In the genomic region with DNA sequence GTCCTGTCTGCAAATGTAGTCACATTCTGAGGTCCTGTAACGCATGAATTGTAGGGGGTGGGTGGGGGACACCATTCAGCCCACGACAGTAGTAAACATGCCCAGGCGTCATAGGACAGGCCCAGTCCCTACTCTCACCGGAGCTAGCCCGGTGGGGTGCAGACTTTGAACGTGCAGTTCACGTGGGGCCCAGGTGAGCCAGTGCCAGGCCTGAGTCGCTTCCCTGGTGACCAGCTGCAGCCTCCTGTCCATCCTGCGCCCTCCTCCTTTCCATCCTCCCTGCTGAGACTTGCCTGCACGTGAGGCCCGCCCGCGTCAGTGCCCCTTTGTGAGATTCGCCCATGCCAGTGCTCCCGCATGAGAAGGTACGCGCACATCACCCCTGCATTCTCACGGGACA, we compare ENCODE assay signal across 16 cellular contexts.
A peak's percentile ranks its signal among the peaks of the same experiment; 100 is the strongest.
DNase-seq lines count a peak whose midpoint lies in the region; ATAC-seq, FAIRE-seq and TF ChIP-seq lines count a peak whose summit lies in the region.
"Had no signal": no experiment of that assay in that cellular context is flagged by ENCODE, and none has a peak within 500 bp of the region (broad histone marks: within the 10 kb centered on the region; RNA-seq: fewer than 3 reads in every experiment).

No MANE protein-coding gene starts in this region.

- peak overlapping the region; percentile 97 for H3K27ac Mint-ChIP-seq in Calu3 (ENCODE audit: unreplicated experiment)
- H3K27ac Mint-ChIP-seq in activated T-helper 1 cell treated with anti-CD3 and anti-CD28 coated beads, Interleukin-12 subunit alpha, Interleukin-12 subunit beta, Interleukin-2, Interleukin-4 antibody, amounts not matched to agents 30 ng/mL and 10 ng/mL and 1 ng/mL, durations not matched to agents 14 hours and 24 hours and 36 hours, result no peak overlapping the region
- H3K27ac Mint-ChIP-seq: CD14-positive monocyte; CD8-positive, alpha-beta T cell had no signal

- CTCF ChIA-PET in A549 (lab: Yijun Ruan, JAX) (interaction anchor here (1.1 to 2.7 kb wide), 2 partner anchors 52 to 283 kb away, joined by 3 to 12 read pairs; no protein-coding TSS in a partner anchor), Calu3 (lab: Charles Lee) (interaction anchor here (0.9 to 1.4 kb wide), 3 partner anchors 51 to 116 kb away, joined by 3 read pairs; no protein-coding TSS in a partner anchor), GM12878 (lab: Yijun Ruan, JAX) (no interaction called here)

- H3K27ac ChIP-seq in A549 (peak overlapping the region; percentile 93 to 95), GM12878 (ENCODE audit: control insufficient read depth, insufficient read depth) (no peak overlapping the region), gastroesophageal sphincter (no peak overlapping the region)
- H3K27ac ChIP-seq: HL-60 had no signal

- no peaks in the 10 kb centered on the region for H3K9me3 Mint-ChIP-seq in Calu3 (ENCODE audit: low read depth, unreplicated experiment)
- H3K9me3 Mint-ChIP-seq in activated T-helper 1 cell treated with anti-CD3 and anti-CD28 coated beads, Interleukin-12 subunit alpha, Interleukin-12 subunit beta, Interleukin-2, Interleukin-4 antibody, amounts not matched to agents 30 ng/mL and 10 ng/mL and 1 ng/mL, durations not matched to agents 14 hours and 24 hours and 36 hours, result no peaks in the 10 kb centered on the region

- TF ChIP-seq CTCF in A549 (IDR thresholded peaks at IDR 0.05) (no peak), Calu3 (IDR thresholded peaks at IDR 0.05; ENCODE audit: unreplicated experiment) (no peak), GM12878 (IDR thresholded peaks at IDR 0.05 in 2 of 3, conservative IDR thresholded peaks at IDR 0.05 in 1 of 3; ENCODE audit: control insufficient read depth in 2 of 3, extremely low read depth in 1 of 3, insufficient read depth in 1 of 3, low read depth in 3 of 3, low read length in 3 of 3) (no peak), gastroesophageal sphincter (IDR thresholded peaks at IDR 0.05) (no peak)

- H3K27me3 ChIP-seq in GM12878 (replicated peaks in 1 of 2; ENCODE audit: control insufficient read depth in 2 of 2, insufficient read depth in 2 of 2, low read length in 1 of 2) (no peaks in the 10 kb centered on the region), gastroesophageal sphincter (no peaks in the 10 kb centered on the region)

- H3K36me3 Mint-ChIP-seq in Calu3 (ENCODE audit: insufficient read depth, unreplicated experiment), result peaks cover 51% of the 10 kb centered on the region
- H3K36me3 Mint-ChIP-seq in activated T-helper 1 cell treated with anti-CD3 and anti-CD28 coated beads, Interleukin-12 subunit alpha, Interleukin-12 subunit beta, Interleukin-2, Interleukin-4 antibody, amounts not matched to agents 30 ng/mL and 10 ng/mL and 1 ng/mL, durations not matched to agents 14 hours and 24 hours and 36 hours (ENCODE audit: low read depth), result no peaks in the 10 kb centered on the region

- H3K4me2 ChIP-seq in A549 (peak overlapping the region; percentile 85), GM12878 (ENCODE audit: control insufficient read depth, insufficient read depth) (no peak overlapping the region)

- no peaks in the 10 kb centered on the region for H3K27me3 Mint-ChIP-seq in Calu3 (ENCODE audit: unreplicated experiment)
- peaks cover 10% of the 10 kb centered on the region for H3K27me3 Mint-ChIP-seq in activated T-helper 1 cell treated with anti-CD3 and anti-CD28 coated beads, Interleukin-12 subunit alpha, Interleukin-12 subunit beta, Interleukin-2, Interleukin-4 antibody, amounts not matched to agents 30 ng/mL and 10 ng/mL and 1 ng/mL, durations not matched to agents 14 hours and 24 hours and 36 hours (ENCODE audit: insufficient read depth)

- TF ChIP-seq POLR2A in A549 (IDR thresholded peaks at IDR 0.05; ENCODE audit: low read length) (no peak), GM12878 (IDR thresholded peaks at IDR 0.05; ENCODE audit: low read depth, low read length) (0 out of 2 replicates have a peak, but pooled peaks have one; percentile 31), gastroesophageal sphincter (IDR thresholded peaks at IDR 0.05) (no peak)

- no peak for TF ChIP-seq RAD21 in A549 (conservative IDR thresholded peaks at IDR 0.05 in 1 of 2, IDR thresholded peaks at IDR 0.05 in 1 of 2)
- TF ChIP-seq RAD21 in GM12878 (IDR thresholded peaks at IDR 0.05; ENCODE audit: insufficient read depth, low read depth, low read length), result no peak

- H3K79me2 ChIP-seq in GM12878 (ENCODE audit: control insufficient read depth, insufficient read depth, low read length), result no peaks in the 10 kb centered on the region

- no peak overlapping the region for H3K9ac ChIP-seq in GM12878 (ENCODE audit: control insufficient read depth, insufficient read depth, low read length)

- FAIRE-seq in A549 (lab: Jason Lieb, UNC) (no peak), GM12878 (lab: Jason Lieb, UNC) (no peak)
- FAIRE-seq: GM19239 had no signal

- TF ChIP-seq EP300 in A549 (IDR thresholded peaks at IDR 0.05), result no peak
- no peak for TF ChIP-seq EP300 in GM12878 (IDR thresholded peaks at IDR 0.05; ENCODE audit: borderline replicate concordance in 1 of 2, control insufficient read depth in 1 of 2, low read depth in 2 of 2, low read length in 2 of 2)
- no peak for TF ChIP-seq EP300 in gastroesophageal sphincter (IDR thresholded peaks at IDR 0.05)

- intact Hi-C loops in Calu3 (cut with micrococcal nuclease; ENCODE audit: unreplicated experiment) (loop anchor here (10.0 kb wide), 1 partner anchor 285 kb away; no protein-coding TSS in a partner anchor), GM12878 (cut with micrococcal nuclease; ENCODE audit: unreplicated experiment) (loop anchor here (10.0 kb wide), 1 partner anchor 215 kb away; no protein-coding TSS in a partner anchor)
- intact Hi-C loops in activated T-helper 1 cell treated with anti-CD3 and anti-CD28 coated beads, Interleukin-12 subunit alpha, Interleukin-12 subunit beta, Interleukin-2, Interleukin-4 antibody, amounts not matched to agents 30 ng/mL and 10 ng/mL and 1 ng/mL, durations not matched to agents 14 hours and 24 hours and 36 hours (cut with micrococcal nuclease), result no loop called here

- WGBS in A549 (ENCODE audit: missing lambda C conversion rate), result 97% methylated on average over 11 of the region's 18 CpGs
- WGBS in GM12878 (ENCODE audit: insufficient coverage, insufficient replicate concordance, low lambda C conversion rate, missing lambda C conversion rate), result 98% methylated on average over 17 of the region's 18 CpGs
- 70% methylated on average over 2 of the region's 18 CpGs; no CpG with 5 or more reads in 1 of the 2 donors for WGBS in gastroesophageal sphincter (ENCODE audit: low coverage in 1 of 2), 2 donors

- no peak overlapping the region for H3K4me3 ChIP-seq in A549
- H3K4me3 ChIP-seq in GM12878, result no peak overlapping the region
- no peak overlapping the region for H3K4me3 ChIP-seq in gastroesophageal sphincter
- H3K4me3 ChIP-seq: HAP-1 had no signal

- peaks cover 7% of the 10 kb centered on the region; the same call in 1 of the 3 replicates for H3K9me3 ChIP-seq in A549
- no peaks in the 10 kb centered on the region for H3K9me3 ChIP-seq in GM12878 (replicated peaks; ENCODE audit: control insufficient read depth, insufficient read depth, low read length)
- H3K9me3 ChIP-seq in gastroesophageal sphincter, result peaks cover 0 to 5% (median 0%) of the 10 kb centered on the region in 3 donors
- H3K9me3 ChIP-seq: HAP-1 had no signal

- DNase-seq in A549 (ENCODE audit: low read depth in 1 of 2, low spot score in 1 of 2), result no peak
- no peak for DNase-seq in Calu3
- no peak for DNase-seq in GM12878 (ENCODE audit: low read depth, low spot score)
- peak; percentile 7 for DNase-seq in mucosa of gallbladder (ENCODE audit: low spot score)
- no peak for DNase-seq in activated T-helper 1 cell treated with anti-CD3 and anti-CD28 coated beads, Interleukin-12 subunit alpha, Interleukin-12 subunit beta, Interleukin-2, Interleukin-4 antibody, amounts not matched to agents 30 ng/mL and 10 ng/mL and 1 ng/mL, durations not matched to agents 14 hours and 24 hours and 36 hours (ENCODE audit: low spot score)
- DNase-seq: CD8-positive, alpha-beta T cell; COR-L47; DND-41; GDM1; GOT3 had no signal

- H3K4me1 ChIP-seq in A549 (peaks cover 50% of the 10 kb centered on the region), GM12878 (ENCODE audit: control insufficient read depth, insufficient read depth, low read length) (no peaks in the 10 kb centered on the region), gastroesophageal sphincter (peaks cover 0 to 12% (median 7%) of the 10 kb centered on the region in 3 donors)
- H3K4me1 ChIP-seq: HAP-1 had no signal

- H3K4me1 Mint-ChIP-seq in Calu3 (ENCODE audit: low read depth, unreplicated experiment), result peaks cover 37% of the 10 kb centered on the region
- peaks cover 8% of the 10 kb centered on the region for H3K4me1 Mint-ChIP-seq in activated T-helper 1 cell treated with anti-CD3 and anti-CD28 coated beads, Interleukin-12 subunit alpha, Interleukin-12 subunit beta, Interleukin-2, Interleukin-4 antibody, amounts not matched to agents 30 ng/mL and 10 ng/mL and 1 ng/mL, durations not matched to agents 14 hours and 24 hours and 36 hours (ENCODE audit: low read depth)
- H3K4me1 Mint-ChIP-seq: CD14-positive monocyte had no signal

- H3K36me3 ChIP-seq in GM12878 (ENCODE audit: control insufficient read depth in 2 of 2, insufficient read depth in 2 of 2, low read length in 1 of 2), result peaks cover under 1 to 1% of the 10 kb centered on the region in 2 experiments; a peak in 2 of 4 replicates
- H3K36me3 ChIP-seq in gastroesophageal sphincter, result peaks cover 0 to 51% of the 10 kb centered on the region in 2 donors
- H3K36me3 ChIP-seq: HAP-1 had no signal

- in situ Hi-C loops in GM12878 (cut with MboI), result no loop called here

- H3K4me3 Mint-ChIP-seq in Calu3 (ENCODE audit: low read depth, unreplicated experiment), result no peak overlapping the region
- no peak overlapping the region for H3K4me3 Mint-ChIP-seq in activated T-helper 1 cell treated with anti-CD3 and anti-CD28 coated beads, Interleukin-12 subunit alpha, Interleukin-12 subunit beta, Interleukin-2, Interleukin-4 antibody, amounts not matched to agents 30 ng/mL and 10 ng/mL and 1 ng/mL, durations not matched to agents 14 hours and 24 hours and 36 hours
- H3K4me3 Mint-ChIP-seq: CD14-positive monocyte; CD8-positive, alpha-beta T cell had no signal

- POLR2A ChIA-PET in A549 (lab: Yijun Ruan, JAX) (no interaction called here), GM12878 (lab: Charles Lee) (no interaction called here)

- H2AFZ ChIP-seq in GM12878 (ENCODE audit: control insufficient read depth, low read depth, low read length), result no peak overlapping the region

- SMC1A ChIA-PET in GM12878 (lab: Charles Lee; ENCODE audit: uncharacterized antibody, unreplicated experiment), result no interaction called here

- no peaks in the 10 kb centered on the region for H4K20me1 ChIP-seq in GM12878 (ENCODE audit: control insufficient read depth, insufficient read depth)

- BruUV-seq in Calu3 (replicated peaks; lab: Mats Ljungman, UMichigan), result no TSS peak
- no TSS peak for BruUV-seq in GM12878 (replicated peaks; lab: Mats Ljungman, UMichigan)

- ATAC-seq in A549, result no peak
- ATAC-seq in GM12878, result no peak
- ATAC-seq in activated CD4-positive, CD25-positive, alpha-beta regulatory T cell treated with anti-CD3 and anti-CD28 coated beads, Interleukin-2, amount 50 U/mL, for 24 hours, result no peak
- ATAC-seq in gastroesophageal sphincter, result no peak
- ATAC-seq: CD8-positive, alpha-beta T cell had no signal

- RAD21 ChIA-PET in GM12878 (lab: Charles Lee; ENCODE audit: unreplicated experiment), result no interaction called here

TF ChIP-seq in GM12878, 131 proteins besides CTCF, POLR2A, EP300 and RAD21 (continues in another document):
- TF ChIP-seq PAX5 (IDR thresholded peaks at IDR 0.05; ENCODE audit: borderline replicate concordance, low read depth, low read length), result no peak

Comparison
In these comparisons a context has a peak if more than half of its experiments do, and no peak if none do; other contexts are left out.
1. H3K27ac ChIP-seq: peak in A549 (2 of 2); none in GM12878 (single experiment) and gastroesophageal sphincter (0 of 4).